ENCODE assay signal across 8 cellular contexts in genomic region chr21:42145569-42146250, GRCh38.
DNase-seq lines count a peak whose midpoint lies in the region; ATAC-seq and TF ChIP-seq lines count a peak whose summit lies in the region.

No MANE protein-coding gene starts in this region.

- peak; percentile 81 for ATAC-seq in sciatic nerve
- no peak for ATAC-seq in HG02870 (IDR thresholded peaks at IDR 0.05; ENCODE audit: unreplicated experiment)
- ATAC-seq in GM19351 (IDR thresholded peaks at IDR 0.05; ENCODE audit: unreplicated experiment) = no peak

- TF ChIP-seq CTCF in GM12872 (IDR thresholded peaks at IDR 0.05; ENCODE audit: insufficient read depth, low read depth, low read length) = peak; percentile 98
- TF ChIP-seq CTCF in astrocyte of the cerebellum (IDR thresholded peaks at IDR 0.05; ENCODE audit: low read depth, low read length, missing control alignments) = peak; percentile 95

- intact Hi-C loops in sciatic nerve (cut with DNase I) = no loop called here

- DNase-seq in NCI-H146 (lab: John Stamatoyannopoulos, UW) (peak; percentile 70), T-helper 9 cell (peak; percentile 50), astrocyte of the cerebellum (ENCODE audit: low read depth) (peak; percentile 29), hepatic stellate cell (ENCODE audit: low spot score) (peak; percentile 92), sciatic nerve (ENCODE audit: low spot score) (peak; percentile 71)

- in situ Hi-C loops in astrocyte of the cerebellum (cut with HindIII; ENCODE audit: low sequenced_read_pairs) = no loop called here

- no peak overlapping the region for H3K4me3 ChIP-seq in astrocyte of the cerebellum (ENCODE audit: low read depth, low read length)

Comparison
In these comparisons a context has a peak if more than half of its experiments do, and no peak if none do; other contexts are left out.
1. DNase-seq: peak in every context shown above with its lines; median percentile 92 in hepatic stellate cell; 71 in sciatic nerve; 70 in NCI-H146; 50 in T-helper 9 cell; 29 in astrocyte of the cerebellum.